In genomic region chr17:77888242-77889134, GRCh38 we compare ENCODE assay signal across 8 cellular contexts.
A peak's percentile ranks its signal among the peaks of the same experiment; 100 is the strongest.
DNase-seq lines count a peak whose midpoint lies in the region; ATAC-seq and TF ChIP-seq lines count a peak whose summit lies in the region.

No MANE protein-coding gene starts in this region.

- H3K4me1 Mint-ChIP-seq in Calu3 (ENCODE audit: low read depth, unreplicated experiment): peaks cover 23% of the 10 kb centered on the region
- peaks cover 37% of the 10 kb centered on the region for H3K4me1 Mint-ChIP-seq in activated CD4-positive, alpha-beta memory T cell treated with anti-CD3 and anti-CD28 coated beads, Interleukin-2, amount 10 ng/mL, durations not matched to agents 7 days and 5 days

- H3K4me3 Mint-ChIP-seq in Calu3 (ENCODE audit: low read depth, unreplicated experiment): peak overlapping the region; percentile 75
- H3K4me3 Mint-ChIP-seq in activated CD4-positive, alpha-beta memory T cell treated with anti-CD3 and anti-CD28 coated beads, Interleukin-2, amount 10 ng/mL, durations not matched to agents 7 days and 5 days: peak overlapping the region; percentile 73

- H3K4me3 ChIP-seq in fibroblast of villous mesenchyme (ENCODE audit: low read depth, low read length): peak overlapping the region; percentile 61

- no peak overlapping the region for H3K27ac Mint-ChIP-seq in Calu3 (ENCODE audit: unreplicated experiment)
- no peak overlapping the region for H3K27ac Mint-ChIP-seq in activated CD4-positive, alpha-beta memory T cell treated with anti-CD3 and anti-CD28 coated beads, Interleukin-2, amount 10 ng/mL, durations not matched to agents 7 days and 5 days

- H3K27me3 Mint-ChIP-seq in Calu3 (ENCODE audit: unreplicated experiment): peaks cover 100% of the 10 kb centered on the region
- peaks cover 46% of the 10 kb centered on the region for H3K27me3 Mint-ChIP-seq in activated CD4-positive, alpha-beta memory T cell treated with anti-CD3 and anti-CD28 coated beads, Interleukin-2, amount 10 ng/mL, durations not matched to agents 7 days and 5 days

- intact Hi-C loops in Calu3 (cut with micrococcal nuclease; ENCODE audit: unreplicated experiment) (loop anchor here (5.0 kb wide), 1 partner anchor 46 kb away; no protein-coding TSS in a partner anchor), posterior vena cava (cut with DNase I) (no loop called here)

- no peak for DNase-seq in Calu3
- DNase-seq in activated CD4-positive, alpha-beta memory T cell treated with anti-CD3 and anti-CD28 coated beads, Interleukin-2, amount 10 ng/mL, durations not matched to agents 7 days and 5 days: no peak
- peak; percentile 11 for DNase-seq in fibroblast of villous mesenchyme (ENCODE audit: low read depth)
- DNase-seq in posterior vena cava (ENCODE audit: low spot score): peak; percentile 34
- no peak for DNase-seq in DMS153 (lab: John Stamatoyannopoulos, UW)
- no peak for DNase-seq in NCI-H446 treated with DMSO at 0.1 percent for 48 hours (lab: John Stamatoyannopoulos, UW)
- no peak for DNase-seq in ecto neural progenitor cell (ENCODE audit: low spot score)

- H3K36me3 Mint-ChIP-seq in Calu3 (ENCODE audit: insufficient read depth, unreplicated experiment): peaks cover 4% of the 10 kb centered on the region
- no peaks in the 10 kb centered on the region for H3K36me3 Mint-ChIP-seq in activated CD4-positive, alpha-beta memory T cell treated with anti-CD3 and anti-CD28 coated beads, Interleukin-2, amount 10 ng/mL, durations not matched to agents 7 days and 5 days (ENCODE audit: low read depth)

- no TSS peak for BruUV-seq in Calu3 (replicated peaks; lab: Mats Ljungman, UMichigan)

- no peaks in the 10 kb centered on the region for H3K9me3 Mint-ChIP-seq in Calu3 (ENCODE audit: low read depth, unreplicated experiment)
- no peaks in the 10 kb centered on the region for H3K9me3 Mint-ChIP-seq in activated CD4-positive, alpha-beta memory T cell treated with anti-CD3 and anti-CD28 coated beads, Interleukin-2, amount 10 ng/mL, durations not matched to agents 7 days and 5 days

- POLR2A ChIA-PET in activated CD4-positive, alpha-beta memory T cell treated with anti-CD3 and anti-CD28 coated beads, Interleukin-2, amount 10 ng/mL, durations not matched to agents 7 days and 5 days (lab: Charles Lee): interaction anchor here (0.8 to 3.1 kb wide), 3 partner anchors 10 to 69 kb away, joined by 3 to 17 read pairs (median 3); partner anchors contain the start of gene TNRC6C

- TF ChIP-seq CTCF in Calu3 (IDR thresholded peaks at IDR 0.05; ENCODE audit: unreplicated experiment) (no peak), fibroblast of villous mesenchyme (IDR thresholded peaks at IDR 0.05; ENCODE audit: insufficient read depth, low read depth, low read length) (no peak)

- no peak for ATAC-seq in GM21825 (IDR thresholded peaks at IDR 0.05; ENCODE audit: unreplicated experiment)

- CTCF ChIA-PET in Calu3 (lab: Charles Lee): interaction anchor here (0.7 kb wide), 3 partner anchors 8 to 1693 kb away, joined by 3 to 4 read pairs (median 3); no protein-coding TSS in a partner anchor
- CTCF ChIA-PET in activated CD4-positive, alpha-beta memory T cell treated with anti-CD3 and anti-CD28 coated beads, Interleukin-2, amount 10 ng/mL, durations not matched to agents 7 days and 5 days (lab: Charles Lee): no interaction called here

Comparison
In these comparisons a context has a peak if more than half of its experiments do, and no peak if none do; other contexts are left out.
1. DNase-seq: peak in fibroblast of villous mesenchyme (single experiment) and posterior vena cava (single experiment); none in Calu3 (single experiment), activated CD4-positive, alpha-beta memory T cell treated with anti-CD3 and anti-CD28 coated beads, Interleukin-2, amount 10 ng/mL, durations not matched to agents 7 days and 5 days (single experiment), DMS153 (single experiment), NCI-H446 treated with DMSO at 0.1 percent for 48 hours (single experiment) and ecto neural progenitor cell (single experiment).